Comparison of ENCODE assay signal across 10 cellular contexts in genomic region chr5:138469540-138470321, GRCh38. TPM values are rescaled to one million over a fixed set of nuclear protein-coding genes. Genes with fewer than 3 reads are reported as not detected.
A peak's percentile ranks its signal among the peaks of the same experiment; 100 is the strongest.
DNase-seq lines count a peak whose midpoint lies in the region; ATAC-seq, FAIRE-seq and TF ChIP-seq lines count a peak whose summit lies in the region.
"Had no signal": no experiment of that assay in that cellular context is flagged by ENCODE, and none has a peak within 500 bp of the region (broad histone marks: within the 10 kb centered on the region; RNA-seq: fewer than 3 reads in every experiment).

No MANE protein-coding gene starts in this region.

- H3K9ac ChIP-seq in GM23248 (no peak overlapping the region), GM12878 (ENCODE audit: control insufficient read depth, insufficient read depth, low read length) (no peak overlapping the region), mesendoderm (ENCODE audit: low read length) (no peak overlapping the region)

- H3K9me2 ChIP-seq in GM23248 (ENCODE audit: insufficient read depth) = no peaks in the 10 kb centered on the region

- peaks cover 26% of the 10 kb centered on the region for H3K4me1 Mint-ChIP-seq in CD4-positive, alpha-beta T cell (ENCODE audit: low read depth)

- H2BK15ac ChIP-seq in mesendoderm (replicated peaks; ENCODE audit: low read depth) = no peak overlapping the region

- 0 out of 2 replicates have a peak overlapping the region, but pooled peaks have one; percentile 85 for H3K4me3 ChIP-seq in GM23248
- H3K4me3 ChIP-seq in GM12878 = no peak overlapping the region
- H3K4me3 ChIP-seq in mesendoderm (ENCODE audit: low read length) = no peak overlapping the region

- H3K9me3 ChIP-seq in GM23248 (ENCODE audit: low read depth) = no peaks in the 10 kb centered on the region
- H3K9me3 ChIP-seq in GM12878 (replicated peaks; ENCODE audit: control insufficient read depth, insufficient read depth, low read length) = no peaks in the 10 kb centered on the region
- H3K9me3 ChIP-seq in CD4-positive, alpha-beta T cell (ENCODE audit: control insufficient read depth, low read length) = no peaks in the 10 kb centered on the region

- no peak overlapping the region for H3K27ac Mint-ChIP-seq in CD4-positive, alpha-beta T cell

- no peak overlapping the region for H3K18ac ChIP-seq in mesendoderm (ENCODE audit: low read length)

- CTCF ChIA-PET in GM12878 (lab: Yijun Ruan, JAX) = interaction anchor here (1.4 kb wide), 1 partner anchor 18 kb away, joined by 4 read pairs; no protein-coding TSS in a partner anchor
- CTCF ChIA-PET in CD4-positive, alpha-beta T cell (lab: Charles Lee) = no interaction called here

- no peaks in the 10 kb centered on the region for H3K27me3 Mint-ChIP-seq in CD4-positive, alpha-beta T cell

- intact Hi-C loops in GM12878 (cut with micrococcal nuclease; ENCODE audit: unreplicated experiment) = loop anchor here (10.0 kb wide), 2 partner anchors 715 to 795 kb away; partner anchors contain the start of gene HNRNPA0
- intact Hi-C loops in CD4-positive, alpha-beta T cell (cut with DNase I, micrococcal nuclease) = loop anchor here in 1 of 2 experiments (10.0 kb wide), 2 partner anchors 105 to 935 kb away; partner anchors contain the start of genes HSPA9 and SPATA24

- RAD21 ChIA-PET in GM12878 (lab: Charles Lee; ENCODE audit: unreplicated experiment) = no interaction called here

- 15 to 23% methylated on average over 8 of the region's 8 CpGs for WGBS in GM23248 (ENCODE audit: low coverage in 1 of 2, low lambda C conversion rate in 2 of 2, missing lambda C conversion rate in 2 of 2), 2 experiments
- 15% methylated on average over 8 of the region's 8 CpGs for WGBS in GM12878 (ENCODE audit: insufficient coverage, insufficient replicate concordance, low lambda C conversion rate, missing lambda C conversion rate)
- no CpG with 5 or more reads among the region's 8 CpGs for WGBS in mesendoderm (ENCODE audit: extremely low coverage, insufficient coverage, low lambda C conversion rate)

- in situ Hi-C loops in GM23248 (cut with MboI) (no loop called here), GM12878 (cut with MboI) (no loop called here)

- no peak overlapping the region for H2BK5ac ChIP-seq in mesendoderm (ENCODE audit: low read length)

- peaks cover 20% of the 10 kb centered on the region for H4K20me1 ChIP-seq in GM23248 (ENCODE audit: insufficient read depth)
- no peaks in the 10 kb centered on the region for H4K20me1 ChIP-seq in GM12878 (ENCODE audit: control insufficient read depth, insufficient read depth)

- H3K27me3 ChIP-seq in GM23248 (replicated peaks; ENCODE audit: insufficient read depth) (no peaks in the 10 kb centered on the region), GM12878 (replicated peaks in 1 of 2; ENCODE audit: control insufficient read depth in 2 of 2, insufficient read depth in 2 of 2, low read length in 1 of 2) (peaks cover 0 to 6% of the 10 kb centered on the region in 2 experiments; a peak in 1 of 4 replicates), mesendoderm (ENCODE audit: insufficient read depth, low read length, poor library complexity) (peaks cover 3% of the 10 kb centered on the region)
- no peaks in the 10 kb centered on the region for H3K27me3 ChIP-seq in CD4-positive, alpha-beta T cell (ENCODE audit: control insufficient read depth, insufficient read depth, low read length)

- H3K36me3 ChIP-seq in GM23248 (ENCODE audit: low read depth) = peaks cover 22% of the 10 kb centered on the region; the same call in 1 of the 2 replicates
- no peaks in the 10 kb centered on the region; a peak in 1 of 4 replicates for H3K36me3 ChIP-seq in GM12878 (ENCODE audit: control insufficient read depth in 2 of 2, insufficient read depth in 2 of 2, low read length in 1 of 2)
- H3K36me3 ChIP-seq in mesendoderm (ENCODE audit: control insufficient read depth, insufficient read depth, low read length) = no peaks in the 10 kb centered on the region

- no peak for ATAC-seq in GM12878
- ATAC-seq in GM21367 (IDR thresholded peaks at IDR 0.05; ENCODE audit: unreplicated experiment) = no peak
- ATAC-seq in CD4-positive, alpha-beta T cell (ENCODE audit: poor library complexity) = no peak
- ATAC-seq in GM19351 (IDR thresholded peaks at IDR 0.05; ENCODE audit: unreplicated experiment) = no peak

- H3K23ac ChIP-seq in mesendoderm (ENCODE audit: low read length) = no peak overlapping the region

- H2AK5ac ChIP-seq in mesendoderm (ENCODE audit: low read length) = no peak overlapping the region

- DNase-seq in A172 (ENCODE audit: low spot score) = peak; percentile 84
- DNase-seq in GM23248 = peak; percentile 59
- DNase-seq in GM12878 (ENCODE audit: low read depth, low spot score) = no peak
- DNase-seq in mesendoderm = peak; percentile 65
- no peak for DNase-seq in NCI-H1930 (lab: John Stamatoyannopoulos, UW)
- no peak for DNase-seq in CD4-positive, alpha-beta T cell
- DNase-seq: NCI-H1694 had no signal

- no peak for TF ChIP-seq CTCF in GM12878 (IDR thresholded peaks at IDR 0.05 in 2 of 3, conservative IDR thresholded peaks at IDR 0.05 in 1 of 3; ENCODE audit: control insufficient read depth in 2 of 3, extremely low read depth in 1 of 3, insufficient read depth in 1 of 3, low read depth in 3 of 3, low read length in 3 of 3)
- TF ChIP-seq CTCF in CD4-positive, alpha-beta T cell (IDR thresholded peaks at IDR 0.05) = no peak

- no peak overlapping the region for H3K4me2 ChIP-seq in GM23248 (ENCODE audit: unreplicated experiment)
- no peak overlapping the region for H3K4me2 ChIP-seq in GM12878 (ENCODE audit: control insufficient read depth, insufficient read depth)
- H3K4me2 ChIP-seq in mesendoderm (ENCODE audit: low read length) = no peak overlapping the region

- TF ChIP-seq POLR2A in GM12878 (IDR thresholded peaks at IDR 0.05; ENCODE audit: low read depth, low read length) = peak; percentile 78

- peaks cover 37% of the 10 kb centered on the region for H3K79me2 ChIP-seq in GM23248 (ENCODE audit: insufficient read depth)
- no peaks in the 10 kb centered on the region for H3K79me2 ChIP-seq in GM12878 (ENCODE audit: control insufficient read depth, insufficient read depth, low read length)
- no peaks in the 10 kb centered on the region for H3K79me2 ChIP-seq in mesendoderm (ENCODE audit: control insufficient read depth, insufficient read depth, low read length)

- no peak overlapping the region for H2BK120ac ChIP-seq in mesendoderm (ENCODE audit: low read depth, low read length)

- H3K27ac ChIP-seq in GM23248 = peak overlapping the region; percentile 9
- no peak overlapping the region for H3K27ac ChIP-seq in GM12878 (ENCODE audit: control insufficient read depth, insufficient read depth)
- no peak overlapping the region for H3K27ac ChIP-seq in mesendoderm (ENCODE audit: low read depth, low read length)
- H3K27ac ChIP-seq in CD4-positive, alpha-beta T cell (ENCODE audit: low read depth, low read length) = no peak overlapping the region

- SMC1A ChIA-PET in GM12878 (lab: Charles Lee; ENCODE audit: uncharacterized antibody, unreplicated experiment) = interaction anchor here (1.0 to 2.0 kb wide), 4 partner anchors 12 to 39 kb away, joined by 3 to 7 read pairs (median 4); no protein-coding TSS in a partner anchor

- BruUV-seq in GM12878 (replicated peaks; lab: Mats Ljungman, UMichigan) = no TSS peak

- no peak overlapping the region for H3K56ac ChIP-seq in mesendoderm (ENCODE audit: low read length)

- no peak for TF ChIP-seq RAD21 in GM12878 (IDR thresholded peaks at IDR 0.05; ENCODE audit: insufficient read depth, low read depth, low read length)

- no peak for FAIRE-seq in GM12878 (lab: Jason Lieb, UNC)
- FAIRE-seq: G401.6 had no signal

- no peak for TF ChIP-seq EP300 in GM12878 (IDR thresholded peaks at IDR 0.05; ENCODE audit: borderline replicate concordance in 1 of 2, control insufficient read depth in 1 of 2, low read depth in 2 of 2, low read length in 2 of 2)

- H3K36me3 Mint-ChIP-seq in CD4-positive, alpha-beta T cell (ENCODE audit: low read depth) = peaks cover 20% of the 10 kb centered on the region

- H2AFZ ChIP-seq in GM23248 (no peak overlapping the region), GM12878 (ENCODE audit: control insufficient read depth, low read depth, low read length) (no peak overlapping the region)

- H3K4me1 ChIP-seq in GM23248 (ENCODE audit: insufficient read depth) (peaks cover 21% of the 10 kb centered on the region), GM12878 (ENCODE audit: control insufficient read depth, insufficient read depth, low read length) (peaks cover 5% of the 10 kb centered on the region), mesendoderm (ENCODE audit: control insufficient read depth, low read depth, low read length) (no peaks in the 10 kb centered on the region)

- POLR2A ChIA-PET in GM12878 (lab: Charles Lee) = interaction anchor here (0.6 to 0.9 kb wide), 3 partner anchors 12 to 147 kb away, joined by 3 to 5 read pairs (median 3); no protein-coding TSS in a partner anchor
- POLR2A ChIA-PET in CD4-positive, alpha-beta T cell (lab: Charles Lee) = interaction anchor here (0.5 to 1.1 kb wide), 2 partner anchors 74 to 428 kb away, joined by 3 read pairs; partner anchors contain the start of gene ETF1

- H3K4ac ChIP-seq in mesendoderm (ENCODE audit: low read depth, low read length) = no peak overlapping the region

- H3K9me3 Mint-ChIP-seq in CD4-positive, alpha-beta T cell = no peaks in the 10 kb centered on the region

- no peak overlapping the region for H4K8ac ChIP-seq in mesendoderm (ENCODE audit: low read depth, low read length)

- H4K5ac ChIP-seq in mesendoderm (ENCODE audit: low read length) = no peak overlapping the region

- H3K4me3 Mint-ChIP-seq in CD4-positive, alpha-beta T cell = no peak overlapping the region

- peaks cover 51% of the 10 kb centered on the region for H3F3A ChIP-seq in GM23248 (ENCODE audit: insufficient read depth)

- H3K79me1 ChIP-seq in mesendoderm (ENCODE audit: low read length) = no peaks in the 10 kb centered on the region

RNA-seq across cellular contexts. Expression of gene EGR1, which starts 4.5 kb away (rescaled TPM):
- total RNA-seq in A172 (2014; rRNA removed; shearing (Covaris generic)) = 2.6 and 4.3 TPM in 2 replicates
- total RNA-seq in GM23248 (2014; rRNA removed; shearing (Covaris generic)) = 14.3 and 19.0 TPM in 2 replicates
- polyA plus RNA-seq in GM23248 (2016; fragmentation: Nextera tagmentation; extraction: Ambion mirVana) (161 and 170 TPM in 2 replicates), GM12878 (2011; rRNA removed) (2.2 and 2.3 TPM in 2 replicates), GM12878 (2014; fragmentation: Illumina TruSeq; extraction: Trizol) (4.3 and 5.7 TPM in 2 replicates), GM12878 (2014; fragmentation: Nextera tagmentation; extraction: Ambion mirVana) (1 to 10 TPM; 1.7 to 2.8 TPM), GM12878 (2014; rRNA removed) (4.6 and 5.5 TPM in 2 replicates), GM12878 (2016; fragmentation: Nextera tagmentation; extraction: Ambion mirVana) (1 to 10 TPM; 1.6 to 3.1 TPM)
- total RNA-seq in GM12878 (2013; cell fraction: nucleolus; rRNA removed) = 9.0 and 10.5 TPM in 2 replicates
- total RNA-seq in GM12878 (2014; rRNA removed) (0.82 and 1.1 TPM in 2 replicates), GM12878 (2014; rRNA removed; fragmentation: Illumina TruSeq; extraction: Trizol) (0.89 and 0.92 TPM in 2 replicates), GM12878 (2021) (7.3 and 9.0 TPM in 2 replicates)
- 4.2 TPM for polyA plus RNA-seq in GM12878 (2011; ENCODE audit: low read depth)
- 2.8 and 5.1 TPM in 2 replicates for polyA plus RNA-seq in GM12878 (2011; cell fraction: cytosol; rRNA removed)
- 21.2 and 21.5 TPM in 2 replicates for polyA plus RNA-seq in GM12878 (2011; cell fraction: nucleus; rRNA removed)
- polyA plus RNA-seq in GM12878 (2012) = 8.5 and 17.1 TPM in 2 replicates
- 3.7 and 8.6 TPM in 2 replicates for polyA minus RNA-seq in GM12878 (2011; rRNA and poly(A)+ RNA removed)
- polyA minus RNA-seq in GM12878 (2011; cell fraction: cytosol; rRNA and poly(A)+ RNA removed) = 8.8 and 11.9 TPM in 2 replicates
- 13.2 and 20.7 TPM in 2 replicates for polyA minus RNA-seq in GM12878 (2011; cell fraction: nucleus; rRNA and poly(A)+ RNA removed)
- 16.0 TPM for polyA plus RNA-seq in mesendoderm (2013, experiment 1 of 2)
- 14.8 TPM for polyA plus RNA-seq in mesendoderm (2013, experiment 2 of 2)
- 1 to 10 TPM; 5.7 to 6.2 TPM for total RNA-seq in CD4-positive, alpha-beta T cell

RNA-seq across cellular contexts. Expression of gene REEP2, which starts 30.9 kb away (rescaled TPM):
- total RNA-seq in A172 (2014; rRNA removed; shearing (Covaris generic)) = 37.7 and 43.5 TPM in 2 replicates
- 4.4 and 5.0 TPM in 2 replicates for total RNA-seq in GM23248 (2014; rRNA removed; shearing (Covaris generic))
- polyA plus RNA-seq in GM23248 (2016; fragmentation: Nextera tagmentation; extraction: Ambion mirVana) (8.6 and 9.4 TPM in 2 replicates), GM12878 (2011; rRNA removed) (1.2 and 2.3 TPM in 2 replicates), GM12878 (2014; fragmentation: Illumina TruSeq; extraction: Trizol) (0.59 and 1.6 TPM in 2 replicates), GM12878 (2014; fragmentation: Nextera tagmentation; extraction: Ambion mirVana) (under 1 TPM; 0.10 to 0.13 TPM), GM12878 (2014; rRNA removed) (1.4 and 2.2 TPM in 2 replicates), GM12878 (2016; fragmentation: Nextera tagmentation; extraction: Ambion mirVana) (1 to 10 TPM; 2.2 to 2.4 TPM)
- 1.2 and 3.8 TPM in 2 replicates for total RNA-seq in GM12878 (2013; cell fraction: nucleolus; rRNA removed)
- total RNA-seq in GM12878 (2014; rRNA removed) (1.9 TPM in 2 replicates), GM12878 (2014; rRNA removed; fragmentation: Illumina TruSeq; extraction: Trizol) (1.2 and 1.4 TPM in 2 replicates), GM12878 (2021) (2.5 and 3.1 TPM in 2 replicates)
- polyA plus RNA-seq in GM12878 (2011; ENCODE audit: low read depth) = 0.71 TPM
- 2.4 and 2.5 TPM in 2 replicates for polyA plus RNA-seq in GM12878 (2011; cell fraction: cytosol; rRNA removed)
- polyA plus RNA-seq in GM12878 (2011; cell fraction: nucleus; rRNA removed) = 2.3 and 2.9 TPM in 2 replicates
- 2.5 and 3.3 TPM in 2 replicates for polyA plus RNA-seq in GM12878 (2012)
- 1.2 and 2.7 TPM in 2 replicates for polyA minus RNA-seq in GM12878 (2011; rRNA and poly(A)+ RNA removed)
- 0.83 and 1.1 TPM in 2 replicates for polyA minus RNA-seq in GM12878 (2011; cell fraction: cytosol; rRNA and poly(A)+ RNA removed)
- 0.60 and 0.67 TPM in 2 replicates for polyA minus RNA-seq in GM12878 (2011; cell fraction: nucleus; rRNA and poly(A)+ RNA removed)
- polyA plus RNA-seq in mesendoderm (2013, experiment 1 of 2) = 8.2 TPM
- polyA plus RNA-seq in mesendoderm (2013, experiment 2 of 2) = 8.7 TPM
- total RNA-seq in CD4-positive, alpha-beta T cell = under 1 TPM; 0.33 to 0.34 TPM

Comparison
In these comparisons a context has a peak if more than half of its experiments do, and no peak if none do; other contexts are left out.
1. DNase-seq: peak in A172 (single experiment), GM23248 (single experiment) and mesendoderm (single experiment); none in GM12878 (single experiment), NCI-H1930 (0 of 2) and CD4-positive, alpha-beta T cell (0 of 10).